7 cellular contexts compared by ENCODE assay signal in the genomic region with DNA sequence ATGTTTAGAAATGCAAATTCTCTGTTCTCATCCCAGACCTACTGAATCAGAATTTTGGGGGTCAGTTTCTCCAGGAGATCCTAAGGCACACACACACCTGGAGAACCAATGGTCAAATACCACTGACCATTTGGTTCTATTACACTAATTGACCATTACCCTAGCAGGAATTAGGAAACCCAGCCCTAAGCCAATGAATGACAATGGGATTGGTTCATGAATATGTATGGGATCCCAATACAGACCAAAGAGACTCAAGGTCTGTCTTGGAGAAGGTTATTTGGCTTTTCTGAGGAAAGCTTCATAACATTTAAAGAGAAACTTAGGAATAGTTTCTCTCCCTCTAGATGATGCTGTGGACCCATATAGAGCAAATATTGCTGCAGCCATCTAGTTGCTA.
"Had no signal": no experiment of that assay in that cellular context is flagged by ENCODE, and none has a peak within 500 bp of the region (broad histone marks: within the 10 kb centered on the region; RNA-seq: fewer than 3 reads in every experiment).

No MANE protein-coding gene starts in this region.

- ATAC-seq: K562 had no signal

- H3K4me3 Mint-ChIP-seq: H9 had no signal

- H3K27ac Mint-ChIP-seq: H9 had no signal

- H3K4me3 ChIP-seq: K562 had no signal

- DNase-seq: GOT3, H9, HCEC 1CT, IMR-90 had no signal

- H3K9me3 Mint-ChIP-seq: H9 had no signal

- FAIRE-seq: H54, HTR-8/SVneo, K562 had no signal
